Comparison of ENCODE assay signal across 15 cellular contexts in the genomic region with DNA sequence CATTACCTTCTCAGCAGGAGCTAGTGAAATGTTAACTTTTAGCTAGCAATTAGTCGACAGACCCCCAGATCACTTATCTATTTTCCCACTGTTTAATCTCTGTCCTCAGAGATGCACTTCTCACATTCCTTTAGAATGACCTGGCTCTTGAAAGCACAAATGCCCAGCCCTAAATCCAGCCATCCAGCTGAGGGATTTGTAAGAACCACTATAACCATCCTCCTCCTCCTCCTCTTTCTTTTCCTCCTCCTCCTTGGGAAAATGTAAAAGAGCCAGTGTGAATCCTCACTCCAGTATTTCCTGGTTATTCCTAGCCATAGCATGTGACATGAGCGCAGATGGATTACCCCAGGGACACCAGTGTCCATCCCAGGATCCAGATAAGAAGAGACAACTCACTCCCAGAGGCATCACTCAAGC.
A peak's percentile ranks its signal among the peaks of the same experiment; 100 is the strongest.
DNase-seq lines count a peak whose midpoint lies in the region; ATAC-seq and TF ChIP-seq lines count a peak whose summit lies in the region.
"Had no signal": no experiment of that assay in that cellular context is flagged by ENCODE, and none has a peak within 500 bp of the region (broad histone marks: within the 10 kb centered on the region; RNA-seq: fewer than 3 reads in every experiment).

No MANE protein-coding gene starts in this region.

- H3K4me3 ChIP-seq in adipocyte (ENCODE audit: low read length): no peak overlapping the region
- H3K4me3 ChIP-seq: cardiac muscle cell had no signal

- H3K4me1 ChIP-seq in adipocyte (ENCODE audit: control insufficient read depth, insufficient read depth, low read length): peaks cover 12% of the 10 kb centered on the region

- no peak for TF ChIP-seq CTCF in HFFc6 (IDR thresholded peaks at IDR 0.05)
- no peak for TF ChIP-seq CTCF in natural killer cell (IDR thresholded peaks at IDR 0.05)

- H3K4me3 Mint-ChIP-seq in HFFc6 (no peak overlapping the region; the same call in 1 of the 2 replicates), natural killer cell (no peak overlapping the region)
- no peak overlapping the region for H3K4me3 Mint-ChIP-seq in effector memory CD8-positive, alpha-beta T cell
- H3K4me3 Mint-ChIP-seq: B cell had no signal

- H3K36me3 Mint-ChIP-seq in HFFc6 (ENCODE audit: low read depth): no peaks in the 10 kb centered on the region
- H3K36me3 Mint-ChIP-seq in effector memory CD8-positive, alpha-beta T cell (ENCODE audit: insufficient read depth): no peaks in the 10 kb centered on the region
- H3K36me3 Mint-ChIP-seq in natural killer cell: no peaks in the 10 kb centered on the region

- H3K36me3 ChIP-seq in adipocyte (ENCODE audit: control insufficient read depth, insufficient read depth, low read length, severe bottlenecking): no peaks in the 10 kb centered on the region
- H3K36me3 ChIP-seq: cardiac muscle cell had no signal

- DNase-seq in AG08395 (ENCODE audit: low spot score) (peak; percentile 37), HFFc6 (peak; percentile 5), adipocyte (ENCODE audit: low read depth) (peak; percentile 27), kidney glomerular epithelial cell (lab: John Stamatoyannopoulos, UW) (peak; percentile 90), GF-D8 (lab: John Stamatoyannopoulos, UW) (no peak), natural killer cell (no peak)
- DNase-seq in effector memory CD8-positive, alpha-beta T cell: no peak
- DNase-seq: DND-41; NCI-H1048; NCI-H82; stimulated activated CD4-positive, alpha-beta T cell treated with anti-CD3 and anti-CD28 coated beads, Interleukin-15, amount 100 ng/mL, for 24 hours had no signal

- no peaks in the 10 kb centered on the region for H3K9me3 ChIP-seq in adipocyte (ENCODE audit: control insufficient read depth, low read length)

- H3K27me3 ChIP-seq in adipocyte (replicated peaks; ENCODE audit: control insufficient read depth, insufficient read depth, low read length): no peaks in the 10 kb centered on the region
- H3K27me3 ChIP-seq: cardiac muscle cell had no signal

- intact Hi-C loops in natural killer cell (cut with micrococcal nuclease): no loop called here

- H3K27me3 Mint-ChIP-seq in HFFc6 (ENCODE audit: insufficient read depth) (peaks cover 3% of the 10 kb centered on the region; the same call in 1 of the 2 replicates), natural killer cell (ENCODE audit: low read depth in 2 of 2) (peaks cover 2 to 13% of the 10 kb centered on the region in 2 donors)
- peaks cover 0 to 53% of the 10 kb centered on the region in 2 donors for H3K27me3 Mint-ChIP-seq in effector memory CD8-positive, alpha-beta T cell

- H3K27ac Mint-ChIP-seq in HFFc6 (no peak overlapping the region), natural killer cell (no peak overlapping the region)
- H3K27ac Mint-ChIP-seq in effector memory CD8-positive, alpha-beta T cell: no peak overlapping the region
- H3K27ac Mint-ChIP-seq: activated T-helper 2 cell treated with anti-CD3 and anti-CD28 coated beads, Interferon-gamma antibody, Interleukin-2, Interleukin-4, amounts not matched to agents 10 μg/mL and 5 μg/mL and 100 μg/mL, durations not matched to agents 14 hours and 24 hours and 36 hours; B cell had no signal

- ATAC-seq in effector memory CD8-positive, alpha-beta T cell (replicated peaks): no peak
- ATAC-seq in GM18519 (IDR thresholded peaks at IDR 0.05; ENCODE audit: low FRiP score, unreplicated experiment) (no peak), natural killer cell (no peak)

- no peak overlapping the region for H3K9ac ChIP-seq in adipocyte (ENCODE audit: low read length)

- H3K4me1 Mint-ChIP-seq in HFFc6 (ENCODE audit: low read depth) (peaks cover 33% of the 10 kb centered on the region), natural killer cell (no peaks in the 10 kb centered on the region)
- peaks cover 0 to 2% of the 10 kb centered on the region in 2 donors for H3K4me1 Mint-ChIP-seq in effector memory CD8-positive, alpha-beta T cell (ENCODE audit: low read depth in 2 of 2)
- H3K4me1 Mint-ChIP-seq: B cell had no signal

- no peaks in the 10 kb centered on the region for H3K9me3 Mint-ChIP-seq in HFFc6
- no peaks in the 10 kb centered on the region for H3K9me3 Mint-ChIP-seq in effector memory CD8-positive, alpha-beta T cell
- no peaks in the 10 kb centered on the region for H3K9me3 Mint-ChIP-seq in natural killer cell
- H3K9me3 Mint-ChIP-seq: activated T-helper 2 cell treated with anti-CD3 and anti-CD28 coated beads, Interferon-gamma antibody, Interleukin-2, Interleukin-4, amounts not matched to agents 10 μg/mL and 5 μg/mL and 100 μg/mL, durations not matched to agents 14 hours and 24 hours and 36 hours had no signal

Comparison
In these comparisons a context has a peak if more than half of its experiments do, and no peak if none do; other contexts are left out.
1. DNase-seq: peak in AG08395 (single experiment), HFFc6 (single experiment), adipocyte (single experiment) and kidney glomerular epithelial cell (single experiment); none in GF-D8 (single experiment), effector memory CD8-positive, alpha-beta T cell (0 of 3) and natural killer cell (single experiment).